In the genomic region with DNA sequence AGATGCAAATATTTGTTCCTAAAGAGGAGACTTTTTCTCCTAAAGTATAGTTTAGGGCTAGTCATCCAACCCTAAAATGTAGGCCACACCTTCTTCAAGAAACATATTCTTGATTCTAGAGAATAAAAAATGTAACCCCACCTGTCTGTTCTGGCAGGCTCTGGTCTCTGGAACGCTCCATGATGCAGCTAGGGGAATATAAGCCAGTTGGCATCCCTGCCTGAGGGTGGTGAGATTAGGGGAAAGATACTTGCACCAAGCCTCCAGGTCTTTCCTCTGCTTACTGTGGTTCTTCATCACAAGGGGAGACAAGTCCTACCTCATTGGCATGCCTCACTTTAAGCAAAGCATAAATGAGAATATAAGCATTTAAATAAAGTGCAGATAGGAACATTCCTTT, we compare ENCODE assay signal across 23 cellular contexts.
"Had no signal": no experiment of that assay in that cellular context is flagged by ENCODE, and none has a peak within 500 bp of the region (broad histone marks: within the 10 kb centered on the region; RNA-seq: fewer than 3 reads in every experiment).

No MANE protein-coding gene starts in this region.

- H3K4me3 ChIP-seq: esophagus squamous epithelium, gastroesophageal sphincter, left ventricle myocardium inferior, lower lobe of right lung, neural progenitor cell, pancreas had no signal

- H3K36me3 ChIP-seq: esophagus squamous epithelium, gastroesophageal sphincter, left ventricle myocardium inferior, lower lobe of right lung, neural progenitor cell, pancreas had no signal

- ATAC-seq: effector memory CD8-positive, alpha-beta T cell; gastroesophageal sphincter; left cardiac atrium; lower lobe of right lung; natural killer cell; right cardiac atrium had no signal

- H3K36me3 Mint-ChIP-seq: mesothelial cell of epicardium, natural killer cell, neural progenitor cell had no signal

- H3K4me2 ChIP-seq: neural progenitor cell had no signal

- H3K27ac Mint-ChIP-seq: dendritic cell treated with granulocyte-macrophage colony-stimulating factor and Interleukin-4, amounts not matched to agents 40 ng/mL and 50 ng/mL, for 4 days; effector memory CD8-positive, alpha-beta T cell; memory B cell; mesothelial cell of epicardium; natural killer cell; neural progenitor cell; progenitor cell of endocrine pancreas had no signal

- H3K27me3 ChIP-seq: esophagus squamous epithelium, gastroesophageal sphincter, neural progenitor cell, pancreas had no signal

- DNase-seq: effector memory CD8-positive, alpha-beta T cell; esophagus squamous epithelium; foreskin fibroblast; glutamatergic neuron; left cardiac atrium; left ventricle myocardium inferior; lower lobe of right lung; natural killer cell; nucleus accumbens; pancreas; right cardiac atrium; small intestine; stimulated activated CD4-positive, alpha-beta T cell treated with anti-CD3 and anti-CD28 coated beads, Interleukin-12 subunit alpha, Interleukin-12 subunit beta, amount 100 ng/mL, for 4 hours; stimulated activated naive CD4-positive, alpha-beta T cell treated with Interleukin-2 at 50 U/mL for 16 hours; trophoblast cell had no signal

- H3K4me1 Mint-ChIP-seq: mesothelial cell of epicardium, natural killer cell, neural progenitor cell had no signal

- H3K27me3 Mint-ChIP-seq: dendritic cell treated with granulocyte-macrophage colony-stimulating factor and Interleukin-4, amounts not matched to agents 40 ng/mL and 50 ng/mL, for 4 days; effector memory CD8-positive, alpha-beta T cell; memory B cell; progenitor cell of endocrine pancreas had no signal

- H3K27ac ChIP-seq: esophagus squamous epithelium, gastroesophageal sphincter, left ventricle myocardium inferior, lower lobe of right lung, neural progenitor cell, pancreas had no signal

- H3K4me1 ChIP-seq: esophagus squamous epithelium, left ventricle myocardium inferior, lower lobe of right lung, neural progenitor cell had no signal

- H3K9me3 Mint-ChIP-seq: dendritic cell treated with granulocyte-macrophage colony-stimulating factor and Interleukin-4, amounts not matched to agents 40 ng/mL and 50 ng/mL, for 4 days; mesothelial cell of epicardium; natural killer cell; neural progenitor cell had no signal

- FAIRE-seq: keratinocyte, pancreas, urothelium cell line had no signal

- H2AFZ ChIP-seq: neural progenitor cell had no signal

- H3K4me3 Mint-ChIP-seq: dendritic cell treated with granulocyte-macrophage colony-stimulating factor and Interleukin-4, amounts not matched to agents 40 ng/mL and 50 ng/mL, for 4 days; effector memory CD8-positive, alpha-beta T cell; memory B cell; mesothelial cell of epicardium; natural killer cell; neural progenitor cell had no signal

- H3K9me3 ChIP-seq: esophagus squamous epithelium, gastroesophageal sphincter, left ventricle myocardium inferior, lower lobe of right lung, pancreas had no signal

- H3K9ac ChIP-seq: neural progenitor cell had no signal
